ENCODE assay signal across 1 cellular context in the genomic region with DNA sequence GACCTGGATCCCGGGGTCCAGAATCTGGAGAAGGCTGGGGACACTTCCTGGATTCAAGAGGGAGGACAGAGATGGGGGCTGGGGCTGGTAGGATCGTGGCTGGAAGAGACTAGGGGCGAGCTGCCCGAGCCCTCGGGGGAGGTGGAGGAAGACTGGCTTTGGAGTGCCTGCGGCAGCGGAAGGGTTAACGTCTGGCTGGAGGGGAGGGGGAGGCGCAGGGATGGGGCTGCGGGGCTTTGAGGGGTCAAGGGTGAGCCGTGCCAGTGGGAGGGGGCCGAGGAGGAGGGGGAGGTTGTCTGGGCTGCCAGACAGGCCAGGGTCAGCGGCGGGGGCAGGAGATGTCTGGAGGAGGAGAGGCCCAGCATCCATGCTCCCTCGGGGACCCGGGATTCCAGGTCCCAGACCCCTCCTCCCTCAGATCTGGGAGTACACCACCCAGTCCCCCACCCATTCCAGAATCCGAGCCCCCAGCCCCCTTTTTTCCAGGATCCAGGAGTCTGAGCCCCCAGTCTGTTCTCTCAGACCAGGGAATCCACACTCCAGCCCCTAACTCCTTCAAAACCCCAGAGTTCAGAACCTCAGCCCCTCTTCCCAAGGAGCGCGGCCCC.
TF ChIP-seq lines count a peak whose summit lies in the region.

No MANE protein-coding gene starts in this region.

TF ChIP-seq in WTC11, 78 proteins besides CTCF, POLR2A, EP300 and RAD21 (continued from another document):
- TF ChIP-seq, protein P1, sequence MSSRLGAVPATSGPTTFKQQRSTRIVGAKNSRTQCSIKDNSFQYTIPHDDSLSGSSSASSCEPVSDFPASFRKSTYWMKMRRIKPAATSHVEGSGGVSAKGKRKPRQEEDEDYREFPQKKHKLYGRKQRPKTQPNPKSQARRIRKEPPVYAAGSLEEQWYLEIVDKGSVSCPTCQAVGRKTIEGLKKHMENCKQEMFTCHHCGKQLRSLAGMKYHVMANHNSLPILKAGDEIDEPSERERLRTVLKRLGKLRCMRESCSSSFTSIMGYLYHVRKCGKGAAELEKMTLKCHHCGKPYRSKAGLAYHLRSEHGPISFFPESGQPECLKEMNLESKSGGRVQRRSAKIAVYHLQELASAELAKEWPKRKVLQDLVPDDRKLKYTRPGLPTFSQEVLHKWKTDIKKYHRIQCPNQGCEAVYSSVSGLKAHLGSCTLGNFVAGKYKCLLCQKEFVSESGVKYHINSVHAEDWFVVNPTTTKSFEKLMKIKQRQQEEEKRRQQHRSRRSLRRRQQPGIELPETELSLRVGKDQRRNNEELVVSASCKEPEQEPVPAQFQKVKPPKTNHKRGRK (CRISPR knock-in tag; IDR thresholded peaks at IDR 0.05; ENCODE audit: borderline replicate concordance) = no peak
- no peak for TF ChIP-seq ATF1 (CRISPR knock-in tag; IDR thresholded peaks at IDR 0.05)
